Comparison of ENCODE assay signal across 1 cellular context in genomic region chr2:158497486-158497885, GRCh38.
TF ChIP-seq lines count a peak whose summit lies in the region.

No MANE protein-coding gene starts in this region.

TF ChIP-seq in K562, 482 proteins besides CTCF, POLR2A, EP300 and RAD21 (continues in another document):
- no peak for TF ChIP-seq KAT2B (IDR thresholded peaks at IDR 0.05; ENCODE audit: low read depth, low read length)
- TF ChIP-seq ZNF639 (CRISPR knock-in tag; conservative IDR thresholded peaks at IDR 0.05 in 1 of 2, IDR thresholded peaks at IDR 0.05 in 1 of 2): no peak
- no peak for TF ChIP-seq POLR2G (IDR thresholded peaks at IDR 0.05; ENCODE audit: low read depth, low read length)
- TF ChIP-seq, protein P1, sequence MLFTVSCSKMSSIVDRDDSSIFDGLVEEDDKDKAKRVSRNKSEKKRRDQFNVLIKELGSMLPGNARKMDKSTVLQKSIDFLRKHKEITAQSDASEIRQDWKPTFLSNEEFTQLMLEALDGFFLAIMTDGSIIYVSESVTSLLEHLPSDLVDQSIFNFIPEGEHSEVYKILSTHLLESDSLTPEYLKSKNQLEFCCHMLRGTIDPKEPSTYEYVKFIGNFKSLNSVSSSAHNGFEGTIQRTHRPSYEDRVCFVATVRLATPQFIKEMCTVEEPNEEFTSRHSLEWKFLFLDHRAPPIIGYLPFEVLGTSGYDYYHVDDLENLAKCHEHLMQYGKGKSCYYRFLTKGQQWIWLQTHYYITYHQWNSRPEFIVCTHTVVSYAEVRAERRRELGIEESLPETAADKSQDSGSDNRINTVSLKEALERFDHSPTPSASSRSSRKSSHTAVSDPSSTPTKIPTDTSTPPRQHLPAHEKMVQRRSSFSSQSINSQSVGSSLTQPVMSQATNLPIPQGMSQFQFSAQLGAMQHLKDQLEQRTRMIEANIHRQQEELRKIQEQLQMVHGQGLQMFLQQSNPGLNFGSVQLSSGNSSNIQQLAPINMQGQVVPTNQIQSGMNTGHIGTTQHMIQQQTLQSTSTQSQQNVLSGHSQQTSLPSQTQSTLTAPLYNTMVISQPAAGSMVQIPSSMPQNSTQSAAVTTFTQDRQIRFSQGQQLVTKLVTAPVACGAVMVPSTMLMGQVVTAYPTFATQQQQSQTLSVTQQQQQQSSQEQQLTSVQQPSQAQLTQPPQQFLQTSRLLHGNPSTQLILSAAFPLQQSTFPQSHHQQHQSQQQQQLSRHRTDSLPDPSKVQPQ (CRISPR knock-in tag; IDR thresholded peaks at IDR 0.05; ENCODE audit: borderline replicate concordance): no peak
- TF ChIP-seq ZNF24 (IDR thresholded peaks at IDR 0.05): peak; percentile 59; the same call in 1 of the 2 replicates
- no peak for TF ChIP-seq SIN3B (IDR thresholded peaks at IDR 0.05; ENCODE audit: low read depth)
- TF ChIP-seq, protein P2, sequence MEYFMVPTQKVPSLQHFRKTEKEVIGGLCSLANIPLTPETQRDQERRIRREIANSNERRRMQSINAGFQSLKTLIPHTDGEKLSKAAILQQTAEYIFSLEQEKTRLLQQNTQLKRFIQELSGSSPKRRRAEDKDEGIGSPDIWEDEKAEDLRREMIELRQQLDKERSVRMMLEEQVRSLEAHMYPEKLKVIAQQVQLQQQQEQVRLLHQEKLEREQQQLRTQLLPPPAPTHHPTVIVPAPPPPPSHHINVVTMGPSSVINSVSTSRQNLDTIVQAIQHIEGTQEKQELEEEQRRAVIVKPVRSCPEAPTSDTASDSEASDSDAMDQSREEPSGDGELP (CRISPR knock-in tag; IDR thresholded peaks at IDR 0.05; ENCODE audit: borderline replicate concordance): no peak
- TF ChIP-seq ZNF764 (CRISPR knock-in tag; IDR thresholded peaks at IDR 0.05; ENCODE audit: low read depth): no peak
- TF ChIP-seq ZNF707 (CRISPR knock-in tag; conservative IDR thresholded peaks at IDR 0.05): no peak
- no peak for TF ChIP-seq CHD2 (IDR thresholded peaks at IDR 0.05; ENCODE audit: low read depth, low read length)
- TF ChIP-seq ZNF274 (IDR thresholded peaks at IDR 0.05; ENCODE audit: borderline replicate concordance, low read depth, low read length): no peak
- TF ChIP-seq NUFIP1 (IDR thresholded peaks at IDR 0.05; ENCODE audit: partially characterized antibody): no peak
- TF ChIP-seq TAL1 (IDR thresholded peaks at IDR 0.05): peak; percentile 42; the same call in 1 of the 2 replicates
- no peak for TF ChIP-seq NCOA6 (IDR thresholded peaks at IDR 0.05)
- TF ChIP-seq, protein P3, sequence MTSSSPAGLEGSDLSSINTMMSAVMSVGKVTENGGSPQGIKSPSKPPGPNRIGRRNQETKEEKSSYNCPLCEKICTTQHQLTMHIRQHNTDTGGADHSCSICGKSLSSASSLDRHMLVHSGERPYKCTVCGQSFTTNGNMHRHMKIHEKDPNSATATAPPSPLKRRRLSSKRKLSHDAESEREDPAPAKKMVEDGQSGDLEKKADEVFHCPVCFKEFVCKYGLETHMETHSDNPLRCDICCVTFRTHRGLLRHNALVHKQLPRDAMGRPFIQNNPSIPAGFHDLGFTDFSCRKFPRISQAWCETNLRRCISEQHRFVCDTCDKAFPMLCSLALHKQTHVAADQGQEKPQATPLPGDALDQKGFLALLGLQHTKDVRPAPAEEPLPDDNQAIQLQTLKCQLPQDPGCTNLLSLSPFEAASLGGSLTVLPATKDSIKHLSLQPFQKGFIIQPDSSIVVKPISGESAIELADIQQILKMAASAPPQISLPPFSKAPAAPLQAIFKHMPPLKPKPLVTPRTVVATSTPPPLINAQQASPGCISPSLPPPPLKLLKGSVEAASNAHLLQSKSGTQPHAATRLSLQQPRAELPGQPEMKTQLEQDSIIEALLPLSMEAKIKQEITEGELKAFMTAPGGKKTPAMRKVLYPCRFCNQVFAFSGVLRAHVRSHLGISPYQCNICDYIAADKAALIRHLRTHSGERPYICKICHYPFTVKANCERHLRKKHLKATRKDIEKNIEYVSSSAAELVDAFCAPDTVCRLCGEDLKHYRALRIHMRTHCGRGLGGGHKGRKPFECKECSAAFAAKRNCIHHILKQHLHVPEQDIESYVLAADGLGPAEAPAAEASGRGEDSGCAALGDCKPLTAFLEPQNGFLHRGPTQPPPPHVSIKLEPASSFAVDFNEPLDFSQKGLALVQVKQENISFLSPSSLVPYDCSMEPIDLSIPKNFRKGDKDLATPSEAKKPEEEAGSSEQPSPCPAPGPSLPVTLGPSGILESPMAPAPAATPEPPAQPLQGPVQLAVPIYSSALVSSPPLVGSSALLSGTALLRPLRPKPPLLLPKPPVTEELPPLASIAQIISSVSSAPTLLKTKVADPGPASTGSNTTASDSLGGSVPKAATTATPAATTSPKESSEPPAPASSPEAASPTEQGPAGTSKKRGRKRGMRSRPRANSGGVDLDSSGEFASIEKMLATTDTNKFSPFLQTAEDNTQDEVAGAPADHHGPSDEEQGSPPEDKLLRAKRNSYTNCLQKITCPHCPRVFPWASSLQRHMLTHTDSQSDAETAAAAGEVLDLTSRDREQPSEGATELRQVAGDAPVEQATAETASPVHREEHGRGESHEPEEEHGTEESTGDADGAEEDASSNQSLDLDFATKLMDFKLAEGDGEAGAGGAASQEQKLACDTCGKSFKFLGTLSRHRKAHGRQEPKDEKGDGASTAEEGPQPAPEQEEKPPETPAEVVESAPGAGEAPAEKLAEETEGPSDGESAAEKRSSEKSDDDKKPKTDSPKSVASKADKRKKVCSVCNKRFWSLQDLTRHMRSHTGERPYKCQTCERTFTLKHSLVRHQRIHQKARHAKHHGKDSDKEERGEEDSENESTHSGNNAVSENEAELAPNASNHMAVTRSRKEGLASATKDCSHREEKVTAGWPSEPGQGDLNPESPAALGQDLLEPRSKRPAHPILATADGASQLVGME (CRISPR knock-in tag; IDR thresholded peaks at IDR 0.05): no peak
- no peak for TF ChIP-seq SMARCE1 (IDR thresholded peaks at IDR 0.05)
- TF ChIP-seq CBFA2T2 (conservative IDR thresholded peaks at IDR 0.05): peak; percentile 53
- no peak for TF ChIP-seq FOXO4 (CRISPR knock-in tag; IDR thresholded peaks at IDR 0.05)
- TF ChIP-seq RBM14 (IDR thresholded peaks at IDR 0.05; ENCODE audit: borderline replicate concordance, insufficient read depth, low read depth, low read length): no peak
- no peak for TF ChIP-seq ZEB2 (IDR thresholded peaks at IDR 0.05)
- no peak for TF ChIP-seq MEF2D (tag; conservative IDR thresholded peaks at IDR 0.05; ENCODE audit: low read depth)
- TF ChIP-seq ARID1B (IDR thresholded peaks at IDR 0.05): peak; percentile 71
- no peak for TF ChIP-seq LEF1 (IDR thresholded peaks at IDR 0.05)
- peak; percentile 53; the same call in 1 of the 2 replicates for TF ChIP-seq JUND (IDR thresholded peaks at IDR 0.05; ENCODE audit: borderline replicate concordance, low read depth, low read length)
- TF ChIP-seq JUND (tag; IDR thresholded peaks at IDR 0.05; ENCODE audit: borderline replicate concordance, low read depth, low read length): peak; percentile 54; the same call in 1 of the 3 replicates
- no peak for TF ChIP-seq L3MBTL2 (IDR thresholded peaks at IDR 0.05)
- TF ChIP-seq NCOR1 (IDR thresholded peaks at IDR 0.05): 0 out of 2 replicates have a peak, but pooled peaks have one; percentile 39
- no peak for TF ChIP-seq EZH2 (IDR thresholded peaks at IDR 0.05; ENCODE audit: borderline replicate concordance, low read depth, low read length)
- TF ChIP-seq KLF6 (CRISPR knock-in tag; IDR thresholded peaks at IDR 0.05; ENCODE audit: borderline replicate concordance): no peak
- peak in 1 of 2 experiments; percentile 62; a peak in 2 of 4 replicates for TF ChIP-seq FOXA3 (CRISPR knock-in tag; conservative IDR thresholded peaks at IDR 0.05 in 1 of 2, IDR thresholded peaks at IDR 0.05 in 1 of 2)
- no peak for TF ChIP-seq IFI16 (CRISPR knock-in tag; IDR thresholded peaks at IDR 0.05)
- TF ChIP-seq TEAD4 (IDR thresholded peaks at IDR 0.05; ENCODE audit: low read length): peak; percentile 54; the same call in 1 of the 2 replicates
- no peak for TF ChIP-seq TEAD4 (CRISPR knock-in tag; IDR thresholded peaks at IDR 0.05; ENCODE audit: borderline replicate concordance)
- TF ChIP-seq, protein P4, sequence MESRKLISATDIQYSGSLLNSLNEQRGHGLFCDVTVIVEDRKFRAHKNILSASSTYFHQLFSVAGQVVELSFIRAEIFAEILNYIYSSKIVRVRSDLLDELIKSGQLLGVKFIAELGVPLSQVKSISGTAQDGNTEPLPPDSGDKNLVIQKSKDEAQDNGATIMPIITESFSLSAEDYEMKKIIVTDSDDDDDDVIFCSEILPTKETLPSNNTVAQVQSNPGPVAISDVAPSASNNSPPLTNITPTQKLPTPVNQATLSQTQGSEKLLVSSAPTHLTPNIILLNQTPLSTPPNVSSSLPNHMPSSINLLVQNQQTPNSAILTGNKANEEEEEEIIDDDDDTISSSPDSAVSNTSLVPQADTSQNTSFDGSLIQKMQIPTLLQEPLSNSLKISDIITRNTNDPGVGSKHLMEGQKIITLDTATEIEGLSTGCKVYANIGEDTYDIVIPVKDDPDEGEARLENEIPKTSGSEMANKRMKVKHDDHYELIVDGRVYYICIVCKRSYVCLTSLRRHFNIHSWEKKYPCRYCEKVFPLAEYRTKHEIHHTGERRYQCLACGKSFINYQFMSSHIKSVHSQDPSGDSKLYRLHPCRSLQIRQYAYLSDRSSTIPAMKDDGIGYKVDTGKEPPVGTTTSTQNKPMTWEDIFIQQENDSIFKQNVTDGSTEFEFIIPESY (CRISPR knock-in tag; IDR thresholded peaks at IDR 0.05): no peak
- no peak for TF ChIP-seq ZNF436 (CRISPR knock-in tag; IDR thresholded peaks at IDR 0.05)
- no peak for TF ChIP-seq NFYB (IDR thresholded peaks at IDR 0.05; ENCODE audit: extremely low read depth, insufficient read length)
- TF ChIP-seq ELF2 (CRISPR knock-in tag; IDR thresholded peaks at IDR 0.05): no peak
- TF ChIP-seq, protein P5, sequence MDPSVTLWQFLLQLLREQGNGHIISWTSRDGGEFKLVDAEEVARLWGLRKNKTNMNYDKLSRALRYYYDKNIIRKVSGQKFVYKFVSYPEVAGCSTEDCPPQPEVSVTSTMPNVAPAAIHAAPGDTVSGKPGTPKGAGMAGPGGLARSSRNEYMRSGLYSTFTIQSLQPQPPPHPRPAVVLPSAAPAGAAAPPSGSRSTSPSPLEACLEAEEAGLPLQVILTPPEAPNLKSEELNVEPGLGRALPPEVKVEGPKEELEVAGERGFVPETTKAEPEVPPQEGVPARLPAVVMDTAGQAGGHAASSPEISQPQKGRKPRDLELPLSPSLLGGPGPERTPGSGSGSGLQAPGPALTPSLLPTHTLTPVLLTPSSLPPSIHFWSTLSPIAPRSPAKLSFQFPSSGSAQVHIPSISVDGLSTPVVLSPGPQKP (CRISPR knock-in tag; IDR thresholded peaks at IDR 0.05): no peak
- peak; percentile 74 for TF ChIP-seq CBFA2T3 (IDR thresholded peaks at IDR 0.05)
- TF ChIP-seq ZNF134 (CRISPR knock-in tag; conservative IDR thresholded peaks at IDR 0.05): no peak
- no peak for TF ChIP-seq C11orf30 (IDR thresholded peaks at IDR 0.05; ENCODE audit: low read depth)
- no peak for TF ChIP-seq ZNF785 (CRISPR knock-in tag; IDR thresholded peaks at IDR 0.05)
- TF ChIP-seq ZNF41 (CRISPR knock-in tag; conservative IDR thresholded peaks at IDR 0.05): no peak
- TF ChIP-seq ZNF79 (CRISPR knock-in tag; IDR thresholded peaks at IDR 0.05; ENCODE audit: low read depth): no peak
- TF ChIP-seq ZNF780A (CRISPR knock-in tag; IDR thresholded peaks at IDR 0.05): no peak
- TF ChIP-seq, protein P6, sequence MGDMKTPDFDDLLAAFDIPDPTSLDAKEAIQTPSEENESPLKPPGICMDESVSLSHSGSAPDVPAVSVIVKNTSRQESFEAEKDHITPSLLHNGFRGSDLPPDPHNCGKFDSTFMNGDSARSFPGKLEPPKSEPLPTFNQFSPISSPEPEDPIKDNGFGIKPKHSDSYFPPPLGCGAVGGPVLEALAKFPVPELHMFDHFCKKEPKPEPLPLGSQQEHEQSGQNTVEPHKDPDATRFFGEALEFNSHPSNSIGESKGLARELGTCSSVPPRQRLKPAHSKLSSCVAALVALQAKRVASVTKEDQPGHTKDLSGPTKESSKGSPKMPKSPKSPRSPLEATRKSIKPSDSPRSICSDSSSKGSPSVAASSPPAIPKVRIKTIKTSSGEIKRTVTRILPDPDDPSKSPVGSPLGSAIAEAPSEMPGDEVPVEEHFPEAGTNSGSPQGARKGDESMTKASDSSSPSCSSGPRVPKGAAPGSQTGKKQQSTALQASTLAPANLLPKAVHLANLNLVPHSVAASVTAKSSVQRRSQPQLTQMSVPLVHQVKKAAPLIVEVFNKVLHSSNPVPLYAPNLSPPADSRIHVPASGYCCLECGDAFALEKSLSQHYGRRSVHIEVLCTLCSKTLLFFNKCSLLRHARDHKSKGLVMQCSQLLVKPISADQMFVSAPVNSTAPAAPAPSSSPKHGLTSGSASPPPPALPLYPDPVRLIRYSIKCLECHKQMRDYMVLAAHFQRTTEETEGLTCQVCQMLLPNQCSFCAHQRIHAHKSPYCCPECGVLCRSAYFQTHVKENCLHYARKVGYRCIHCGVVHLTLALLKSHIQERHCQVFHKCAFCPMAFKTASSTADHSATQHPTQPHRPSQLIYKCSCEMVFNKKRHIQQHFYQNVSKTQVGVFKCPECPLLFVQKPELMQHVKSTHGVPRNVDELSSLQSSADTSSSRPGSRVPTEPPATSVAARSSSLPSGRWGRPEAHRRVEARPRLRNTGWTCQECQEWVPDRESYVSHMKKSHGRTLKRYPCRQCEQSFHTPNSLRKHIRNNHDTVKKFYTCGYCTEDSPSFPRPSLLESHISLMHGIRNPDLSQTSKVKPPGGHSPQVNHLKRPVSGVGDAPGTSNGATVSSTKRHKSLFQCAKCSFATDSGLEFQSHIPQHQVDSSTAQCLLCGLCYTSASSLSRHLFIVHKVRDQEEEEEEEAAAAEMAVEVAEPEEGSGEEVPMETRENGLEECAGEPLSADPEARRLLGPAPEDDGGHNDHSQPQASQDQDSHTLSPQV (IDR thresholded peaks at IDR 0.05): no peak
